ENCODE assay signal across 1 cellular context in the genomic region with DNA sequence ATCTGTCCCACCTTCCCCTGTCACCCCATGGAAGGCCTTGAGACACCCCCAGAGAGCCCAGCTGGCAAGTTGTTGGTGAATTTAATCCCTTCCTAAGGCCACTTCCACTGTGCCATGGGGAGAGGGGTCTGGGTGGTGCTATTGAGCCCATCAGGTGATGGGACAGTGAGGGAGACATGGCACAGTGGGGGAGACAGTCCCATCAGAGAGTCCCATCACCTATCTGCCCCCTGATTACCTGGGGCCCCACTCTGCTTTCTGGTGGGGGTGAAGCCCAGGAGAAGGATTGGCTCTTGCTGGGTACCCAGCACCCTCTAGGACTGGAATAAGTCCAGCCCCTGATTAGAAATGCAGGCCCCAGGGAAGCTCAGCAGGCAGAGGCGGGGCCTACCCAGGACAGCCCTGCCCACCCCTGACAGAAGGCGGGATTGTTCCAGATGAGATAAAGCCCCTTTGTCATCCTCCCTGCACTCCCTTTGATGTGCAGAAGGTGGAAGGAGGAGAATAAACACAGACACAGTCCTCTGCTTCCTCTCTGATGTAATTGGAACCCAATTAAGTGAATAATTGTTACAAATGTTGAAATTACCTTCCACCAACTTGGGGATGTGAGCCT.
TF ChIP-seq lines count a peak whose summit lies in the region.

No MANE protein-coding gene starts in this region.

TF ChIP-seq in HEK293, 187 proteins besides CTCF, POLR2A, EP300 and RAD21 (continued from another document):
- TF ChIP-seq, protein P1, sequence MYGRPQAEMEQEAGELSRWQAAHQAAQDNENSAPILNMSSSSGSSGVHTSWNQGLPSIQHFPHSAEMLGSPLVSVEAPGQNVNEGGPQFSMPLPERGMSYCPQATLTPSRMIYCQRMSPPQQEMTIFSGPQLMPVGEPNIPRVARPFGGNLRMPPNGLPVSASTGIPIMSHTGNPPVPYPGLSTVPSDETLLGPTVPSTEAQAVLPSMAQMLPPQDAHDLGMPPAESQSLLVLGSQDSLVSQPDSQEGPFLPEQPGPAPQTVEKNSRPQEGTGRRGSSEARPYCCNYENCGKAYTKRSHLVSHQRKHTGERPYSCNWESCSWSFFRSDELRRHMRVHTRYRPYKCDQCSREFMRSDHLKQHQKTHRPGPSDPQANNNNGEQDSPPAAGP (tag by site-specific recombination; IDR thresholded peaks at IDR 0.05), result peak; percentile 76; the same call in 1 of the 2 replicates
- TF ChIP-seq SP2 (tag by site-specific recombination; IDR thresholded peaks at IDR 0.05) (peak; percentile 38; the same call in 1 of the 2 replicates), ZNF10 (tag by site-specific recombination; IDR thresholded peaks at IDR 0.05) (peak; percentile 95; the same call in 1 of the 2 replicates), GLIS1 (tag by site-specific recombination; IDR thresholded peaks at IDR 0.05) (peak; percentile 32), ZIC2 (tag by site-specific recombination; IDR thresholded peaks at IDR 0.05) (peak; percentile 76), ZNF175 (tag by site-specific recombination; IDR thresholded peaks at IDR 0.05) (no peak), KLF1 (tag by site-specific recombination; IDR thresholded peaks at IDR 0.05) (0 out of 2 replicates have a peak, but pooled peaks have one; percentile 43), ZNF48 (tag by site-specific recombination; IDR thresholded peaks at IDR 0.05) (no peak), WT1 (tag by site-specific recombination; IDR thresholded peaks at IDR 0.05) (peak; percentile 94), EGR2 (tag by site-specific recombination; IDR thresholded peaks at IDR 0.05; ENCODE audit: low read depth) (peak; percentile 68; the same call in 1 of the 2 replicates)
- TF ChIP-seq, protein P2, sequence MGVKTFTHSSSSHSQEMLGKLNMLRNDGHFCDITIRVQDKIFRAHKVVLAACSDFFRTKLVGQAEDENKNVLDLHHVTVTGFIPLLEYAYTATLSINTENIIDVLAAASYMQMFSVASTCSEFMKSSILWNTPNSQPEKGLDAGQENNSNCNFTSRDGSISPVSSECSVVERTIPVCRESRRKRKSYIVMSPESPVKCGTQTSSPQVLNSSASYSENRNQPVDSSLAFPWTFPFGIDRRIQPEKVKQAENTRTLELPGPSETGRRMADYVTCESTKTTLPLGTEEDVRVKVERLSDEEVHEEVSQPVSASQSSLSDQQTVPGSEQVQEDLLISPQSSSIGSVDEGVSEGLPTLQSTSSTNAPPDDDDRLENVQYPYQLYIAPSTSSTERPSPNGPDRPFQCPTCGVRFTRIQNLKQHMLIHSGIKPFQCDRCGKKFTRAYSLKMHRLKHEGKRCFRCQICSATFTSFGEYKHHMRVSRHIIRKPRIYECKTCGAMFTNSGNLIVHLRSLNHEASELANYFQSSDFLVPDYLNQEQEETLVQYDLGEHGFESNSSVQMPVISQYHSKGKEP (tag by site-specific recombination; IDR thresholded peaks at IDR 0.05), result no peak
TF ChIP-seq in HEK293: peak in this region for 13.
